ENCODE assay signal across 8 cellular contexts in the genomic region with DNA sequence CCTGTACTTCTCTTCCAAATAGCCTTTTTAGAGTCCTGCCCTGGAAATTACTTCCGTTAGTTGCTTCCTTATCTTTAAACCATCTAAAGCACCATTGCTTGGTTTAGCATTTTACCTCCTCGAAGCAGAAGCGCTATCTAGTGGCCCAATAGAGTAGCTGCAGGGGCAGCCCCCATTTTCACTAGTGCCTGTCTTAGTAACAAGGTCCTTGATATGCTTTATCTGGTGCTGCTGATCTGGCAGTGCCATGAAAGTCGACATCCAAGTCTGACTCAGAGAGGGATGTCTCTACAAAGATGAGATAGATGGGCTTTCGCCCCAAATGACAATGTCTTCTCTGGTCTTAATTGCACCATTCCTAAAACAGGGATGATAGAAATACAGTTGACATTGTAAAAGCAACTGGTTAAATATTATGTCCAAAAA. TPM values are rescaled to one million over a fixed set of nuclear protein-coding genes. Genes with fewer than 3 reads are reported as not detected.
DNase-seq lines count a peak whose midpoint lies in the region; ATAC-seq, FAIRE-seq and TF ChIP-seq lines count a peak whose summit lies in the region.

No MANE protein-coding gene starts in this region.

- peak; percentile 96 for ATAC-seq in PC-3

- no peaks in the 10 kb centered on the region for H3K79me2 ChIP-seq in KMS-11 (ENCODE audit: insufficient read depth, low read depth)
- H3K79me2 ChIP-seq in PC-3 (ENCODE audit: low read length), result no peaks in the 10 kb centered on the region
- H3K79me2 ChIP-seq in neural cell (replicated peaks; ENCODE audit: insufficient read depth, low read length), result no peaks in the 10 kb centered on the region

- TF ChIP-seq RAD21 in neural cell (conservative IDR thresholded peaks at IDR 0.05), result peak; percentile 85

- H3K4me3 ChIP-seq in KMS-11 (IDR thresholded peaks at IDR 0.05; ENCODE audit: insufficient read depth, low read depth, low read length) (no peak overlapping the region), PC-3 (ENCODE audit: low read length) (no peak overlapping the region), esophagus muscularis mucosa (no peak overlapping the region), neural cell (ENCODE audit: low read length) (no peak overlapping the region), stomach (no peak overlapping the region)

- H3K27me3 ChIP-seq in KMS-11 (ENCODE audit: insufficient read depth, low read depth), result no peaks in the 10 kb centered on the region
- no peaks in the 10 kb centered on the region for H3K27me3 ChIP-seq in PC-3 (ENCODE audit: low read length)
- H3K27me3 ChIP-seq in esophagus muscularis mucosa, result no peaks in the 10 kb centered on the region
- H3K27me3 ChIP-seq in neural cell (ENCODE audit: insufficient read depth, low read depth, low read length), result no peaks in the 10 kb centered on the region
- no peaks in the 10 kb centered on the region for H3K27me3 ChIP-seq in stomach

- no peak overlapping the region for H3K27ac ChIP-seq in KMS-11
- H3K27ac ChIP-seq in PC-3 (ENCODE audit: low read length), result no peak overlapping the region
- H3K27ac ChIP-seq in esophagus muscularis mucosa (replicated peaks in 1 of 4), result no peak overlapping the region
- no peak overlapping the region for H3K27ac ChIP-seq in neural cell (ENCODE audit: low read length)
- H3K27ac ChIP-seq in stomach, result no peak overlapping the region

- peak; percentile 67 for FAIRE-seq in GM19239 (lab: Jason Lieb, UNC)

- BruUV-seq in PC-3 (replicated peaks; lab: Mats Ljungman, UMichigan), result no TSS peak

- peak; percentile 70 for TF ChIP-seq CTCF in KMS-11 (conservative IDR thresholded peaks at IDR 0.05; ENCODE audit: low read depth, low read length)
- TF ChIP-seq CTCF in PC-3 (conservative IDR thresholded peaks at IDR 0.05; ENCODE audit: low read depth, low read length), result peak; percentile 95
- peak; percentile 53 to 70 (median 56) for TF ChIP-seq CTCF in esophagus muscularis mucosa (IDR thresholded peaks at IDR 0.05)
- TF ChIP-seq CTCF in neural cell (IDR thresholded peaks at IDR 0.05; ENCODE audit: poor library complexity, severe bottlenecking), result peak; percentile 90
- peak in 5 of 7 experiments; percentile 35 to 73 (median 69) for TF ChIP-seq CTCF in stomach (IDR thresholded peaks at IDR 0.05)

- H2AFZ ChIP-seq in KMS-11 (ENCODE audit: low read depth) (no peak overlapping the region), PC-3 (ENCODE audit: low read length) (0 out of 2 replicates have a peak overlapping the region, but pooled peaks have one; percentile 8), neural cell (ENCODE audit: low read depth, low read length) (no peak overlapping the region)

- H3K9ac ChIP-seq in KMS-11 (no peak overlapping the region), PC-3 (ENCODE audit: low read length) (no peak overlapping the region), neural cell (ENCODE audit: low read length) (no peak overlapping the region)

- peak; percentile 76 for DNase-seq in AG20443 (ENCODE audit: low spot score)
- DNase-seq in GM19239 (ENCODE audit: insufficient read length, low spot score), result peak; percentile 51
- peak; percentile 84 for DNase-seq in PC-3
- DNase-seq in activated T-cell treated with anti-CD3 and anti-CD28 coated beads for 1 hour (ENCODE audit: low read depth), result peak; percentile 45
- DNase-seq in esophagus muscularis mucosa (ENCODE audit: extremely low spot score), result no peak
- peak; percentile 66 for DNase-seq in stomach

- H4K20me1 ChIP-seq in KMS-11 (ENCODE audit: insufficient read depth), result no peaks in the 10 kb centered on the region
- no peaks in the 10 kb centered on the region for H4K20me1 ChIP-seq in PC-3 (ENCODE audit: low read length)
- H4K20me1 ChIP-seq in neural cell (ENCODE audit: insufficient read depth), result no peaks in the 10 kb centered on the region

- H3K4me1 ChIP-seq in KMS-11 (ENCODE audit: low read depth, poor library complexity, severe bottlenecking) (peaks cover 5% of the 10 kb centered on the region), PC-3 (ENCODE audit: insufficient read depth, low read length) (no peaks in the 10 kb centered on the region), esophagus muscularis mucosa (no peaks in the 10 kb centered on the region), stomach (no peaks in the 10 kb centered on the region)

- no peak overlapping the region for H3K4me2 ChIP-seq in KMS-11
- H3K4me2 ChIP-seq in PC-3 (ENCODE audit: low read length), result no peak overlapping the region
- no peak overlapping the region for H3K4me2 ChIP-seq in neural cell (ENCODE audit: low read length)

- CTCF ChIA-PET in PC-3 (lab: Charles Lee), result interaction anchor here (0.5 to 1.0 kb wide), 3 partner anchors 96 to 250 kb away, joined by 3 to 4 read pairs (median 3); no protein-coding TSS in a partner anchor

- no peaks in the 10 kb centered on the region for H3K36me3 ChIP-seq in KMS-11 (ENCODE audit: insufficient read depth)
- no peaks in the 10 kb centered on the region for H3K36me3 ChIP-seq in PC-3 (ENCODE audit: low read depth, low read length)
- no peaks in the 10 kb centered on the region for H3K36me3 ChIP-seq in esophagus muscularis mucosa
- no peaks in the 10 kb centered on the region for H3K36me3 ChIP-seq in neural cell (ENCODE audit: insufficient read depth, low read length)
- H3K36me3 ChIP-seq in stomach, result no peaks in the 10 kb centered on the region

- WGBS in esophagus muscularis mucosa, result 3% methylated on average over 5 of the region's 5 CpGs
- WGBS in stomach, 5 donors, result 0 to 1% (median 0%) methylated on average over 5 of the region's 5 CpGs

- POLR2A ChIA-PET in PC-3 (lab: Charles Lee; ENCODE audit: unreplicated experiment), result no interaction called here

- intact Hi-C loops in PC-3 (cut with micrococcal nuclease) (loop anchor here (1.0 to 5.0 kb wide), 5 partner anchors 94 to 245 kb away; no protein-coding TSS in a partner anchor), esophagus muscularis mucosa (cut with DNase I) (no loop called here), stomach (cut with DNase I; ENCODE audit: low total_unique reads) (no loop called here)

- TF ChIP-seq POLR2A in esophagus muscularis mucosa (IDR thresholded peaks at IDR 0.05; ENCODE audit: low read depth) (no peak), stomach (IDR thresholded peaks at IDR 0.05) (no peak)

- no peaks in the 10 kb centered on the region for H3K9me2 ChIP-seq in PC-3 (replicated peaks; ENCODE audit: low read length)
- H3K9me2 ChIP-seq in neural cell (ENCODE audit: insufficient read depth, low read length), result no peaks in the 10 kb centered on the region

- TF ChIP-seq EP300 in esophagus muscularis mucosa (IDR thresholded peaks at IDR 0.05) (no peak), neural cell (conservative IDR thresholded peaks at IDR 0.05; ENCODE audit: poor library complexity, severe bottlenecking) (no peak), stomach (IDR thresholded peaks at IDR 0.05) (no peak)

- H3F3A ChIP-seq in PC-3 (ENCODE audit: low read length, unreplicated experiment) (no peaks in the 10 kb centered on the region), neural cell (ENCODE audit: insufficient read depth, low read length, poor library complexity, severe bottlenecking) (no peaks in the 10 kb centered on the region)

- H3K9me3 ChIP-seq in PC-3 (ENCODE audit: low read length) (no peaks in the 10 kb centered on the region), esophagus muscularis mucosa (no peaks in the 10 kb centered on the region), neural cell (ENCODE audit: low read length) (no peaks in the 10 kb centered on the region), stomach (no peaks in the 10 kb centered on the region)

TF ChIP-seq in neural cell, 6 proteins besides CTCF, POLR2A, EP300 and RAD21:
- TF ChIP-seq POLR2AphosphoS5 (IDR thresholded peaks at IDR 0.05), result no peak
- TF ChIP-seq EZH2 (IDR thresholded peaks at IDR 0.05; ENCODE audit: borderline replicate concordance, insufficient read depth, low read length, poor library complexity, severe bottlenecking), result no peak
- TF ChIP-seq TAF1 (IDR thresholded peaks at IDR 0.05; ENCODE audit: low read depth), result no peak
- no peak for TF ChIP-seq MXI1 (conservative IDR thresholded peaks at IDR 0.05; ENCODE audit: poor library complexity, severe bottlenecking)
- TF ChIP-seq, protein P1, sequence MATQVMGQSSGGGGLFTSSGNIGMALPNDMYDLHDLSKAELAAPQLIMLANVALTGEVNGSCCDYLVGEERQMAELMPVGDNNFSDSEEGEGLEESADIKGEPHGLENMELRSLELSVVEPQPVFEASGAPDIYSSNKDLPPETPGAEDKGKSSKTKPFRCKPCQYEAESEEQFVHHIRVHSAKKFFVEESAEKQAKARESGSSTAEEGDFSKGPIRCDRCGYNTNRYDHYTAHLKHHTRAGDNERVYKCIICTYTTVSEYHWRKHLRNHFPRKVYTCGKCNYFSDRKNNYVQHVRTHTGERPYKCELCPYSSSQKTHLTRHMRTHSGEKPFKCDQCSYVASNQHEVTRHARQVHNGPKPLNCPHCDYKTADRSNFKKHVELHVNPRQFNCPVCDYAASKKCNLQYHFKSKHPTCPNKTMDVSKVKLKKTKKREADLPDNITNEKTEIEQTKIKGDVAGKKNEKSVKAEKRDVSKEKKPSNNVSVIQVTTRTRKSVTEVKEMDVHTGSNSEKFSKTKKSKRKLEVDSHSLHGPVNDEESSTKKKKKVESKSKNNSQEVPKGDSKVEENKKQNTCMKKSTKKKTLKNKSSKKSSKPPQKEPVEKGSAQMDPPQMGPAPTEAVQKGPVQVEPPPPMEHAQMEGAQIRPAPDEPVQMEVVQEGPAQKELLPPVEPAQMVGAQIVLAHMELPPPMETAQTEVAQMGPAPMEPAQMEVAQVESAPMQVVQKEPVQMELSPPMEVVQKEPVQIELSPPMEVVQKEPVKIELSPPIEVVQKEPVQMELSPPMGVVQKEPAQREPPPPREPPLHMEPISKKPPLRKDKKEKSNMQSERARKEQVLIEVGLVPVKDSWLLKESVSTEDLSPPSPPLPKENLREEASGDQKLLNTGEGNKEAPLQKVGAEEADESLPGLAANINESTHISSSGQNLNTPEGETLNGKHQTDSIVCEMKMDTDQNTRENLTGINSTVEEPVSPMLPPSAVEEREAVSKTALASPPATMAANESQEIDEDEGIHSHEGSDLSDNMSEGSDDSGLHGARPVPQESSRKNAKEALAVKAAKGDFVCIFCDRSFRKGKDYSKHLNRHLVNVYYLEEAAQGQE (IDR thresholded peaks at IDR 0.05; ENCODE audit: borderline replicate concordance), result no peak
- TF ChIP-seq SMC3 (conservative IDR thresholded peaks at IDR 0.05; ENCODE audit: poor library complexity), result peak; percentile 83

RNA-seq across cellular contexts. Expression of a gene that starts 25.0 kb away (rescaled TPM):
- total RNA-seq in PC-3 (2014; rRNA removed), result 58.9 and 112 TPM in 2 replicates
- total RNA-seq in esophagus muscularis mucosa, result 10 to 100 TPM in 1 of 4 donors, 1 to 10 TPM in 3; 5.1 to 14.8 (median 5.8) TPM
- 3.3 and 12.4 TPM in 2 replicates for polyA plus RNA-seq in neural cell
- 14.9 and 24.7 TPM in 2 replicates for polyA minus RNA-seq in neural cell
- 100 to 1,000 TPM in 1 of 5 donors, 10 to 100 TPM in 4; 18.7 to 164 (median 28.7) TPM for total RNA-seq in stomach
- 1 to 10 TPM; 2.8 to 5.3 (median 3.7) TPM for polyA plus RNA-seq in stomach
